9 cellular contexts compared by ENCODE assay signal in the genomic region with DNA sequence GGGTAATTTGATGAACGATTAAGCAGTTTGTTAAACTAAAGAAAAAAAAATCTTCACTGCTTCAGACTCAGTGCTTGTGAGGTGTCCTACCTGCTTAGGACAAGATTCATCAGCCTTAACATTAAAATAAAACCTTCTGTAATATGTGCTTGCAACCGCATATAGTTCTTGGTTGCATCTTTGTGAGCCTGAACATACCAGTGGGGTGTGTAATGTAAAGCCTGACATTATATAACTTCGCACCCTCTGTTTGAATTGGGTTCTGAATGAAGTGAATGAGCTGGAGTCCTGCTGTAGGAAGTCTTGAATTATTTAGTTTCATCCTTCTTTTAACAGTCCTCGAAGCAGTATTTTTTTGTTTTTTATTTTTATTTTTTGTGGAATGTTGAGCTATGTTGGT. TPM values are rescaled to one million over a fixed set of nuclear protein-coding genes. Genes with fewer than 3 reads are reported as not detected.
DNase-seq lines count a peak whose midpoint lies in the region; ATAC-seq and TF ChIP-seq lines count a peak whose summit lies in the region.
"Had no signal": no experiment of that assay in that cellular context is flagged by ENCODE, and none has a peak within 500 bp of the region (broad histone marks: within the 10 kb centered on the region; RNA-seq: fewer than 3 reads in every experiment).

No MANE protein-coding gene starts in this region.

- no peak for ATAC-seq in Right ventricle myocardium inferior
- no peak for ATAC-seq in activated naive CD8-positive, alpha-beta T cell treated with anti-CD3 and anti-CD28 coated beads, Interleukin-2, amount 10 ng/mL, durations not matched to agents 7 days and 5 days (ENCODE audit: low read depth)
- no peak for ATAC-seq in HG03045 (IDR thresholded peaks at IDR 0.05; ENCODE audit: unreplicated experiment)
- no peak for ATAC-seq in GM18907 (IDR thresholded peaks at IDR 0.05; ENCODE audit: unreplicated experiment)

- no peaks in the 10 kb centered on the region for H3K27me3 Mint-ChIP-seq in activated naive CD8-positive, alpha-beta T cell treated with anti-CD3 and anti-CD28 coated beads, Interleukin-2, amount 10 ng/mL, durations not matched to agents 7 days and 5 days

- H3K27ac ChIP-seq in left ventricle myocardium inferior (replicated peaks) (peak overlapping the region; percentile 97), WERI-Rb-1 (no peak overlapping the region)

- intact Hi-C loops in left ventricle myocardium inferior (cut with micrococcal nuclease) (no loop called here), Right ventricle myocardium inferior (cut with DNase I) (loop anchor here (10.0 kb wide), 1 partner anchor 69 kb away; no protein-coding TSS in a partner anchor)

- no peak overlapping the region for H3K27ac Mint-ChIP-seq in activated naive CD8-positive, alpha-beta T cell treated with anti-CD3 and anti-CD28 coated beads, Interleukin-2, amount 10 ng/mL, durations not matched to agents 7 days and 5 days

- H3K4me1 ChIP-seq in left ventricle myocardium inferior, result peaks cover 34% of the 10 kb centered on the region

- peaks cover 6% of the 10 kb centered on the region for H3K36me3 Mint-ChIP-seq in activated naive CD8-positive, alpha-beta T cell treated with anti-CD3 and anti-CD28 coated beads, Interleukin-2, amount 10 ng/mL, durations not matched to agents 7 days and 5 days

- DNase-seq in left ventricle myocardium inferior, result no peak
- no peak for DNase-seq in Right ventricle myocardium inferior (ENCODE audit: missing footprints)
- DNase-seq in activated naive CD8-positive, alpha-beta T cell treated with anti-CD3 and anti-CD28 coated beads, Interleukin-2, amount 10 ng/mL, durations not matched to agents 7 days and 5 days, result no peak
- DNase-seq in kidney tubule cell (ENCODE audit: low spot score), result peak; percentile 20
- DNase-seq in WERI-Rb-1, result no peak
- DNase-seq in NCI-H69 (lab: John Stamatoyannopoulos, UW), result no peak
- DNase-seq: effector CD4-positive, alpha-beta T cell had no signal

- H3K9me3 ChIP-seq in left ventricle myocardium inferior (replicated peaks) (no peaks in the 10 kb centered on the region), WERI-Rb-1 (ENCODE audit: severe bottlenecking) (no peaks in the 10 kb centered on the region)

- TF ChIP-seq CTCF in left ventricle myocardium inferior (IDR thresholded peaks at IDR 0.05; ENCODE audit: borderline replicate concordance), result no peak
- TF ChIP-seq CTCF in WERI-Rb-1 (IDR thresholded peaks at IDR 0.05; ENCODE audit: low read depth, low read length), result no peak

- POLR2A ChIA-PET in activated naive CD8-positive, alpha-beta T cell treated with anti-CD3 and anti-CD28 coated beads, Interleukin-2, amount 10 ng/mL, durations not matched to agents 7 days and 5 days (lab: Charles Lee), result no interaction called here

- H3K36me3 ChIP-seq in left ventricle myocardium inferior (no peaks in the 10 kb centered on the region), WERI-Rb-1 (peaks cover 26% of the 10 kb centered on the region)

- peaks cover 7% of the 10 kb centered on the region for H3K4me1 Mint-ChIP-seq in activated naive CD8-positive, alpha-beta T cell treated with anti-CD3 and anti-CD28 coated beads, Interleukin-2, amount 10 ng/mL, durations not matched to agents 7 days and 5 days

- H3K4me3 ChIP-seq in left ventricle myocardium inferior, result peak overlapping the region; percentile 88
- H3K4me3 ChIP-seq in WERI-Rb-1 (ENCODE audit: low read depth, low read length), result no peak overlapping the region

- peak overlapping the region; percentile 69 for H3K4me3 Mint-ChIP-seq in activated naive CD8-positive, alpha-beta T cell treated with anti-CD3 and anti-CD28 coated beads, Interleukin-2, amount 10 ng/mL, durations not matched to agents 7 days and 5 days

- H3K27me3 ChIP-seq in left ventricle myocardium inferior (ENCODE audit: low read depth) (no peaks in the 10 kb centered on the region), WERI-Rb-1 (ENCODE audit: insufficient read depth, low read depth, severe bottlenecking) (no peaks in the 10 kb centered on the region)

- no peaks in the 10 kb centered on the region for H3K9me3 Mint-ChIP-seq in activated naive CD8-positive, alpha-beta T cell treated with anti-CD3 and anti-CD28 coated beads, Interleukin-2, amount 10 ng/mL, durations not matched to agents 7 days and 5 days

RNA-seq across cellular contexts. Expression of gene KDM6A, which starts 3.1 kb away (rescaled TPM):
- total RNA-seq in left ventricle myocardium inferior (9.4 TPM), Right ventricle myocardium inferior (13.5 TPM)
- 10 to 100 TPM; 31.3 to 37.5 TPM for total RNA-seq in activated naive CD8-positive, alpha-beta T cell treated with anti-CD3 and anti-CD28 coated beads, Interleukin-2, amount 10 ng/mL, durations not matched to agents 7 days and 5 days

RNA-seq across cellular contexts. Expression of gene DUSP21, which starts 32.3 kb away (rescaled TPM):
- total RNA-seq in left ventricle myocardium inferior (not detected), Right ventricle myocardium inferior (not detected)
- total RNA-seq in activated naive CD8-positive, alpha-beta T cell treated with anti-CD3 and anti-CD28 coated beads, Interleukin-2, amount 10 ng/mL, durations not matched to agents 7 days and 5 days, result not detected
